In the genomic region with DNA sequence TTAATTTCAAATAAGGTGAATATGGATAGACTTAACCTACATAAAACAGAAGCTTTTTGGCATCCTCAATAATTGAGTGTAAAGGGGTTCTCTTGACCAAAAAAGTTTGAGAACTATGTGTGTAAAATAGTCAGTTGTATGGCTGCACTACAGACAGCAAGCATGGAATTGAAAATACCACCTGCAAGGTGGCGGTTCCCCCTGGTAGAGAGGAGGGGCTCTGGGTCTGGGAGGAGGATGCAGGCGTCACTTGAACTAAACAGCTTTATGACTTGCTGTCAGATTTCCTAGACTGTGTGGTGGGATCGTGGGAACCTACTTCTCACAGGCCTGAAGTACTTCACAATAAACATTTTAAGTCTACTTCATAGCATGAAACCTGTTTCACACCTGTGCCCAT, we compare ENCODE assay signal across 20 cellular contexts. TPM values are rescaled to one million over a fixed set of nuclear protein-coding genes. Genes with fewer than 3 reads are reported as not detected.
DNase-seq lines count a peak whose midpoint lies in the region; ATAC-seq, FAIRE-seq and TF ChIP-seq lines count a peak whose summit lies in the region.
"Had no signal": no experiment of that assay in that cellular context is flagged by ENCODE, and none has a peak within 500 bp of the region (broad histone marks: within the 10 kb centered on the region; RNA-seq: fewer than 3 reads in every experiment).

No MANE protein-coding gene starts in this region.

- FAIRE-seq in RCC 7860 (lab: Jason Lieb, UNC): no peak
- FAIRE-seq: HTR-8/SVneo, islet of Langerhans, small intestine had no signal

- no peaks in the 10 kb centered on the region for H3K9me3 Mint-ChIP-seq in activated T-cell treated with anti-CD3 and anti-CD28 coated beads, Interleukin-2, amount 50 U/mL, for 72 hours
- H3K9me3 Mint-ChIP-seq in activated naive CD8-positive, alpha-beta T cell treated with anti-CD3 and anti-CD28 coated beads, Interleukin-2, amount 50 U/mL, for 24 hours: no peaks in the 10 kb centered on the region
- no peaks in the 10 kb centered on the region for H3K9me3 Mint-ChIP-seq in stimulated activated memory B cell treated with anti-CD40 and anti-IgM and Interleukin-4, amounts not matched to agents 10 μg/mL and 1 μg/mL and 100 μg/mL, for 72 hours

- POLR2A ChIA-PET in OCI-LY7 (lab: Charles Lee): interaction anchor here (0.6 to 3.7 kb wide), 9 partner anchors 8 to 311 kb away, joined by 3 to 21 read pairs (median 3); no protein-coding TSS in a partner anchor

- peaks cover 57% of the 10 kb centered on the region for H3K36me3 ChIP-seq in OCI-LY7 (ENCODE audit: insufficient read depth, low read length)
- H3K36me3 ChIP-seq: HAP-1, uterus had no signal

- no peak overlapping the region for H2AFZ ChIP-seq in OCI-LY7 (ENCODE audit: low read length)
- H2AFZ ChIP-seq: parathyroid adenoma had no signal

- H3K9me3 ChIP-seq in OCI-LY7 (ENCODE audit: low read length): no peaks in the 10 kb centered on the region
- H3K9me3 ChIP-seq: body of pancreas, HAP-1, uterus had no signal

- CTCF ChIA-PET in OCI-LY7 (lab: Charles Lee; ENCODE audit: unreplicated experiment): interaction anchor here (1.4 kb wide), 1 partner anchor 12 kb away, joined by 5 read pairs; no protein-coding TSS in a partner anchor

- BruUV-seq in OCI-LY7 (replicated peaks; lab: Mats Ljungman, UMichigan): no TSS peak

- H4K20me1 ChIP-seq in OCI-LY7 (ENCODE audit: insufficient read depth, low read length): 0 out of 2 replicates have a peak, but pooled peaks cover 4% of the 10 kb centered on the region

- peaks cover 72% of the 10 kb centered on the region for H3K4me1 ChIP-seq in OCI-LY7 (ENCODE audit: insufficient read depth, low read length, poor library complexity, severe bottlenecking)
- H3K4me1 ChIP-seq: body of pancreas, HAP-1, parathyroid adenoma, uterus had no signal

- peak overlapping the region; percentile 99 for H3K27ac ChIP-seq in OCI-LY7 (ENCODE audit: low read depth, low read length, poor library complexity, severe bottlenecking)
- H3K27ac ChIP-seq: body of pancreas, parathyroid adenoma, uterus had no signal

- no peaks in the 10 kb centered on the region for H3K27me3 Mint-ChIP-seq in activated T-cell treated with anti-CD3 and anti-CD28 coated beads, Interleukin-2, amount 50 U/mL, for 72 hours (ENCODE audit: low read depth)
- no peaks in the 10 kb centered on the region for H3K27me3 Mint-ChIP-seq in activated naive CD8-positive, alpha-beta T cell treated with anti-CD3 and anti-CD28 coated beads, Interleukin-2, amount 50 U/mL, for 24 hours
- H3K27me3 Mint-ChIP-seq in stimulated activated memory B cell treated with anti-CD40 and anti-IgM and Interleukin-4, amounts not matched to agents 10 μg/mL and 1 μg/mL and 100 μg/mL, for 72 hours: no peaks in the 10 kb centered on the region

- H3K4me3 ChIP-seq in OCI-LY7 (ENCODE audit: low read depth, low read length, poor library complexity, severe bottlenecking): peak overlapping the region; percentile 18
- H3K4me3 ChIP-seq: body of pancreas, HAP-1, uterus had no signal

- intact Hi-C loops in OCI-LY7 (cut with micrococcal nuclease; ENCODE audit: unreplicated experiment): no loop called here

- H3K79me2 ChIP-seq in OCI-LY7 (ENCODE audit: insufficient read depth, low read depth, low read length): peaks cover 90% of the 10 kb centered on the region

- peak overlapping the region; percentile 71 for H3K27ac Mint-ChIP-seq in activated T-cell treated with anti-CD3 and anti-CD28 coated beads, Interleukin-2, amount 50 U/mL, for 72 hours
- H3K27ac Mint-ChIP-seq in activated naive CD8-positive, alpha-beta T cell treated with anti-CD3 and anti-CD28 coated beads, Interleukin-2, amount 50 U/mL, for 24 hours: peak overlapping the region; percentile 98
- peak overlapping the region; percentile 97 for H3K27ac Mint-ChIP-seq in stimulated activated memory B cell treated with anti-CD40 and anti-IgM and Interleukin-4, amounts not matched to agents 10 μg/mL and 1 μg/mL and 100 μg/mL, for 72 hours

- ATAC-seq in activated T-cell treated with anti-CD3 and anti-CD28 coated beads, Interleukin-2, amount 50 U/mL, for 72 hours (replicated peaks in 1 of 2): no peak
- ATAC-seq in activated naive CD8-positive, alpha-beta T cell treated with anti-CD3 and anti-CD28 coated beads, Interleukin-2, amount 50 U/mL, for 24 hours: no peak
- ATAC-seq in stimulated activated memory B cell treated with anti-CD40 and anti-IgM and Interleukin-4, amounts not matched to agents 10 μg/mL and 1 μg/mL and 100 μg/mL, for 72 hours: no peak
- no peak for ATAC-seq in HG03342 (IDR thresholded peaks at IDR 0.05; ENCODE audit: unreplicated experiment)
- ATAC-seq: body of pancreas, esophagus mucosa had no signal

- peaks cover 94% of the 10 kb centered on the region for H3K4me1 Mint-ChIP-seq in activated T-cell treated with anti-CD3 and anti-CD28 coated beads, Interleukin-2, amount 50 U/mL, for 72 hours (ENCODE audit: low read depth)
- H3K4me1 Mint-ChIP-seq in activated naive CD8-positive, alpha-beta T cell treated with anti-CD3 and anti-CD28 coated beads, Interleukin-2, amount 50 U/mL, for 24 hours: peaks cover 97% of the 10 kb centered on the region
- peaks cover 97% of the 10 kb centered on the region for H3K4me1 Mint-ChIP-seq in stimulated activated memory B cell treated with anti-CD40 and anti-IgM and Interleukin-4, amounts not matched to agents 10 μg/mL and 1 μg/mL and 100 μg/mL, for 72 hours

- peak overlapping the region; percentile 77 to 90 for H3K4me3 Mint-ChIP-seq in activated T-cell treated with anti-CD3 and anti-CD28 coated beads, Interleukin-2, amount 50 U/mL, for 72 hours
- peak overlapping the region; percentile 84 for H3K4me3 Mint-ChIP-seq in activated naive CD8-positive, alpha-beta T cell treated with anti-CD3 and anti-CD28 coated beads, Interleukin-2, amount 50 U/mL, for 24 hours
- H3K4me3 Mint-ChIP-seq in stimulated activated memory B cell treated with anti-CD40 and anti-IgM and Interleukin-4, amounts not matched to agents 10 μg/mL and 1 μg/mL and 100 μg/mL, for 72 hours: peak overlapping the region; percentile 16

- DNase-seq in activated T-cell treated with anti-CD3 and anti-CD28 coated beads, Interleukin-2, amount 50 U/mL, for 72 hours: no peak
- no peak for DNase-seq in activated T-cell treated with anti-CD3 and anti-CD28 coated beads, Interleukin-2, amount 50 U/mL, for 48 hours
- peak; percentile 68 for DNase-seq in OCI-LY7 (ENCODE audit: low spot score)
- no peak for DNase-seq in activated naive CD8-positive, alpha-beta T cell treated with anti-CD3 and anti-CD28 coated beads, Interleukin-2, amount 50 U/mL, for 24 hours
- no peak for DNase-seq in GM19238 (ENCODE audit: insufficient read length, low spot score)
- no peak for DNase-seq in RCC 7860 (ENCODE audit: low spot score)
- DNase-seq: activated CD4-positive, CD25-positive, alpha-beta regulatory T cell; body of pancreas; midbrain; NCI-H2081 treated with DMSO at 0.1 percent for 48 hours; NCI-H526 treated with DMSO at 0.1 percent for 48 hours; small intestine; uterus had no signal

- H3K9me2 ChIP-seq in OCI-LY7 (ENCODE audit: insufficient read depth, low read length): no peaks in the 10 kb centered on the region

- TF ChIP-seq CTCF in OCI-LY7 (conservative IDR thresholded peaks at IDR 0.05; ENCODE audit: low read length): no peak

- peak overlapping the region; percentile 58 for H3K4me2 ChIP-seq in OCI-LY7 (ENCODE audit: low read length)

- peaks cover 10 to 27% of the 10 kb centered on the region in 2 donors for H3K36me3 Mint-ChIP-seq in activated T-cell treated with anti-CD3 and anti-CD28 coated beads, Interleukin-2, amount 50 U/mL, for 72 hours (ENCODE audit: insufficient read depth in 2 of 2)
- peaks cover 35% of the 10 kb centered on the region for H3K36me3 Mint-ChIP-seq in activated naive CD8-positive, alpha-beta T cell treated with anti-CD3 and anti-CD28 coated beads, Interleukin-2, amount 50 U/mL, for 24 hours (ENCODE audit: low read depth)
- peaks cover 45% of the 10 kb centered on the region for H3K36me3 Mint-ChIP-seq in stimulated activated memory B cell treated with anti-CD40 and anti-IgM and Interleukin-4, amounts not matched to agents 10 μg/mL and 1 μg/mL and 100 μg/mL, for 72 hours

RNA-seq across cellular contexts. Expression of gene EVL, which starts 6.3 kb away (rescaled TPM):
- 100 to 1,000 TPM; 279 to 343 TPM for total RNA-seq in activated T-cell treated with anti-CD3 and anti-CD28 coated beads, Interleukin-2, amount 50 U/mL, for 72 hours
- total RNA-seq in OCI-LY7 (2014; rRNA removed; shearing (Covaris generic)): 154 and 206 TPM in 2 replicates
- 298 and 324 TPM in 2 replicates for total RNA-seq in OCI-LY7 (2022)

Comparison
In these comparisons a context has a peak if more than half of its experiments do, and no peak if none do; other contexts are left out.
1. H3K4me3 Mint-ChIP-seq: peak in every context shown above with its lines; median percentile 84 in activated naive CD8-positive, alpha-beta T cell treated with anti-CD3 and anti-CD28 coated beads, Interleukin-2, amount 50 U/mL, for 24 hours; 84 in activated T-cell treated with anti-CD3 and anti-CD28 coated beads, Interleukin-2, amount 50 U/mL, for 72 hours; 16 in stimulated activated memory B cell treated with anti-CD40 and anti-IgM and Interleukin-4, amounts not matched to agents 10 μg/mL and 1 μg/mL and 100 μg/mL, for 72 hours.